Comparison of ENCODE assay signal across 8 cellular contexts in the genomic region with DNA sequence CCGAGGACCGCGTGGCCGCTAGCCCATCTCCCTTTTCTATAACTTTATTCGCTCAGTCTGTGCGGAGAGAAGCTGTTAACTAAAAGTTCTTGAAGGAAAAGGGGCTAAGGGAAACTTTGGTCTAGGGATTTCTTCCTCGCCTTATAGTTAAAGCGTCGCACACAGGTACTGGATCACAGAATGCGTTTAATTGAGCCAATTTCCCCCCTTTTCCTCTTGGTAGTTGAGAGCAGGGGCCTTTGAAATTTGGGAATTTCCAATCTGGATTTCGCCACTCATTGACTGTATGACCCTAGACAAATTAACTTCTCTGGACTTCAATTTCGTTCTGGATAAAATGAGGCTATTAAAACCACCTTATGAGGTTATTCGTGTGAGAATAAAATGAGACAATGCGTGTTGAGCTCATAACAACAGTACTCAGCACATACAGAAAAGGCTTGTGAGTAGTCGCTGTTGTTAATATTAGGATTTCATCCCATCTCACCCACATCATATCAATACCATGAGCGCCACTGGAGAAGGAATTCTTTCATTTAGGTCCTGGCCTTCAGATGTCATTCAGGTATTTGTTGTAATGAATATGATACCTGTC. TPM values are rescaled to one million over a fixed set of nuclear protein-coding genes. Genes with fewer than 3 reads are reported as not detected.
A peak's percentile ranks its signal among the peaks of the same experiment; 100 is the strongest.
DNase-seq lines count a peak whose midpoint lies in the region; ATAC-seq and TF ChIP-seq lines count a peak whose summit lies in the region.

No MANE protein-coding gene starts in this region.

- H3K4me3 ChIP-seq in cardiac muscle cell = peak overlapping the region; percentile 56
- peak overlapping the region; percentile 56 for H3K4me3 ChIP-seq in astrocyte of the spinal cord (ENCODE audit: low read depth, low read length)
- H3K4me3 ChIP-seq in lower lobe of right lung = peak overlapping the region; percentile 88
- peak overlapping the region; percentile 25 to 80 (median 72) for H3K4me3 ChIP-seq in upper lobe of left lung

- TF ChIP-seq POLR2A in upper lobe of left lung (IDR thresholded peaks at IDR 0.05) = no peak

- H3K4me1 ChIP-seq in cardiac muscle cell (ENCODE audit: low read depth) (peaks cover 8% of the 10 kb centered on the region), lower lobe of right lung (peaks cover 18% of the 10 kb centered on the region), upper lobe of left lung (peaks cover 9 to 19% (median 16%) of the 10 kb centered on the region in 4 donors)

- H3K27me3 ChIP-seq in cardiac muscle cell (no peaks in the 10 kb centered on the region), lower lobe of right lung (ENCODE audit: low read depth) (no peaks in the 10 kb centered on the region), upper lobe of left lung (no peaks in the 10 kb centered on the region)

- WGBS in upper lobe of left lung, 2 donors = 60 to 62% methylated on average over 16 of the region's 16 CpGs

- no peak for TF ChIP-seq CTCF in cardiac muscle cell (IDR thresholded peaks at IDR 0.05; ENCODE audit: low read depth, low read length)
- no peak for TF ChIP-seq CTCF in astrocyte of the spinal cord (IDR thresholded peaks at IDR 0.05; ENCODE audit: low read depth, low read length)
- no peak for TF ChIP-seq CTCF in lower lobe of right lung (IDR thresholded peaks at IDR 0.05)
- TF ChIP-seq CTCF in upper lobe of left lung (IDR thresholded peaks at IDR 0.05) = no peak

- DNase-seq in cardiac muscle cell (ENCODE audit: low read depth in 1 of 2, low spot score in 1 of 2) (no peak), Right ventricle myocardium superior (no peak), astrocyte of the spinal cord (ENCODE audit: low read depth, low spot score) (no peak), lower lobe of right lung (no peak), upper lobe of left lung (no peak), hepatic stellate cell (ENCODE audit: low spot score) (no peak), cortex of kidney (lab: John Stamatoyannopoulos, UW) (no peak)

- ATAC-seq in Right ventricle myocardium superior (ENCODE audit: poor library complexity) (no peak), lower lobe of right lung (no peak), upper lobe of left lung (ENCODE audit: low FRiP score in 2 of 2) (no peak), HG02973 (IDR thresholded peaks at IDR 0.05; ENCODE audit: unreplicated experiment) (no peak)

- H3K27ac ChIP-seq in cardiac muscle cell (peak overlapping the region; percentile 86), lower lobe of right lung (peak overlapping the region; percentile 86), upper lobe of left lung (peak overlapping the region; percentile 79 to 84 (median 82))

- intact Hi-C loops in Right ventricle myocardium superior (cut with DNase I) (loop anchor here (10.0 kb wide), 1 partner anchor 86 kb away; the partner anchor contains the start of gene SP9), lower lobe of right lung (cut with DNase I) (no loop called here)

- in situ Hi-C loops in astrocyte of the spinal cord (cut with HindIII; ENCODE audit: low sequenced_read_pairs) = no loop called here

- TF ChIP-seq EP300 in upper lobe of left lung (IDR thresholded peaks at IDR 0.05) = no peak

- H3K36me3 ChIP-seq in cardiac muscle cell (peaks cover 6% of the 10 kb centered on the region), lower lobe of right lung (peaks cover 8% of the 10 kb centered on the region), upper lobe of left lung (peaks cover 0 to 6% (median 0%) of the 10 kb centered on the region in 4 donors)

- no peaks in the 10 kb centered on the region for H3K9me3 ChIP-seq in cardiac muscle cell (ENCODE audit: low read depth)
- H3K9me3 ChIP-seq in lower lobe of right lung = no peaks in the 10 kb centered on the region
- H3K9me3 ChIP-seq in upper lobe of left lung = no peaks in the 10 kb centered on the region

RNA-seq across cellular contexts. Expression of gene OLA1, which starts 0.8 kb away (rescaled TPM):
- total RNA-seq in cardiac muscle cell = 91.4 and 94.0 TPM in 2 replicates
- polyA plus RNA-seq in cardiac muscle cell = 140 and 150 TPM in 2 replicates
- total RNA-seq in Right ventricle myocardium superior = 71.3 TPM
- 49.8 TPM for total RNA-seq in lower lobe of right lung
- total RNA-seq in upper lobe of left lung = 10 to 100 TPM; 16.5 to 52.2 (median 42.0) TPM
